Comparison of ENCODE assay signal across 13 cellular contexts in genomic region chr3:33360136-33360825, GRCh38.
DNase-seq lines count a peak whose midpoint lies in the region; ATAC-seq, FAIRE-seq and TF ChIP-seq lines count a peak whose summit lies in the region.
"Had no signal": no experiment of that assay in that cellular context is flagged by ENCODE, and none has a peak within 500 bp of the region (broad histone marks: within the 10 kb centered on the region; RNA-seq: fewer than 3 reads in every experiment).

No MANE protein-coding gene starts in this region.

- TF ChIP-seq CTCF in MCF 10A (IDR thresholded peaks at IDR 0.05; ENCODE audit: unreplicated experiment) (no peak), breast epithelium (IDR thresholded peaks at IDR 0.05) (no peak), WERI-Rb-1 (IDR thresholded peaks at IDR 0.05; ENCODE audit: low read depth, low read length) (no peak), GM23338 (conservative IDR thresholded peaks at IDR 0.05; ENCODE audit: low read depth in 2 of 2) (no peak)

- BruUV-seq in MCF 10A (replicated peaks; lab: Mats Ljungman, UMichigan) = no TSS peak

- TF ChIP-seq POLR2A in breast epithelium (IDR thresholded peaks at IDR 0.05) = no peak

- DNase-seq in MCF 10A (ENCODE audit: unreplicated experiment) (peak; percentile 54), breast epithelium (ENCODE audit: low spot score in 2 of 2) (no peak), amniotic epithelial cell (ENCODE audit: low read depth) (peak; percentile 56), glomerular endothelial cell (ENCODE audit: extremely low read depth, low read depth, low spot score) (peak; percentile 54), urothelium cell line (ENCODE audit: low spot score) (peak; percentile 55), WERI-Rb-1 (no peak), posterior cingulate gyrus (no peak), GM23338 (ENCODE audit: low spot score) (no peak)
- DNase-seq: ACHN; activated CD4-positive, alpha-beta T cell treated with anti-CD3 and anti-CD28 coated beads, Interleukin-2, amount 10 ng/mL, durations not matched to agents 7 days and 5 days; activated effector memory CD4-positive, alpha-beta T cell treated with Interleukin-2 at 50 U/mL for 16 hours; naive B cell; NCI-H524 treated with DMSO at 0.1 percent for 48 hours had no signal

- intact Hi-C loops in MCF 10A (cut with micrococcal nuclease) (no loop called here), breast epithelium (cut with DNase I; ENCODE audit: low total_unique reads) (no loop called here), posterior cingulate gyrus (cut with DNase I) (no loop called here)

- H3K9me2 ChIP-seq in GM23338 (ENCODE audit: insufficient read depth) = no peaks in the 10 kb centered on the region

- H3K27ac Mint-ChIP-seq in MCF 10A (ENCODE audit: low read depth, unreplicated experiment) = peak overlapping the region; percentile 70
- no peak overlapping the region for H3K27ac Mint-ChIP-seq in GM23338
- H3K27ac Mint-ChIP-seq: activated CD4-positive, alpha-beta T cell treated with anti-CD3 and anti-CD28 coated beads, Interleukin-2, amount 10 ng/mL, durations not matched to agents 7 days and 5 days; naive B cell had no signal

- H3K9me3 Mint-ChIP-seq in MCF 10A (ENCODE audit: unreplicated experiment) (no peaks in the 10 kb centered on the region), GM23338 (no peaks in the 10 kb centered on the region)
- H3K9me3 Mint-ChIP-seq: activated CD4-positive, alpha-beta T cell treated with anti-CD3 and anti-CD28 coated beads, Interleukin-2, amount 10 ng/mL, durations not matched to agents 7 days and 5 days; naive B cell had no signal

- no peak overlapping the region for H3K4me3 ChIP-seq in breast epithelium
- H3K4me3 ChIP-seq in WERI-Rb-1 (ENCODE audit: low read depth, low read length) = no peak overlapping the region
- no peak overlapping the region for H3K4me3 ChIP-seq in GM23338

- H3K27ac ChIP-seq in breast epithelium (no peak overlapping the region), WERI-Rb-1 (no peak overlapping the region), GM23338 (ENCODE audit: low read depth) (no peak overlapping the region)

- H3K36me3 ChIP-seq in breast epithelium (no peaks in the 10 kb centered on the region), WERI-Rb-1 (no peaks in the 10 kb centered on the region), GM23338 (ENCODE audit: insufficient read depth) (no peaks in the 10 kb centered on the region)

- no peak overlapping the region for H2AFZ ChIP-seq in GM23338

- H3K27me3 Mint-ChIP-seq in MCF 10A (ENCODE audit: insufficient read depth, unreplicated experiment) = no peaks in the 10 kb centered on the region
- H3K27me3 Mint-ChIP-seq in GM23338 (ENCODE audit: insufficient read depth, low read depth, poor library complexity) = no peaks in the 10 kb centered on the region

- H3K9me3 ChIP-seq in breast epithelium (no peaks in the 10 kb centered on the region), WERI-Rb-1 (ENCODE audit: severe bottlenecking) (no peaks in the 10 kb centered on the region)

- no peaks in the 10 kb centered on the region for H3K4me1 ChIP-seq in breast epithelium
- no peaks in the 10 kb centered on the region for H3K4me1 ChIP-seq in GM23338 (ENCODE audit: insufficient read depth)

- H3K79me2 ChIP-seq in GM23338 (replicated peaks; ENCODE audit: insufficient read depth) = no peaks in the 10 kb centered on the region

- H3F3A ChIP-seq in GM23338 (replicated peaks; ENCODE audit: low read depth) = no peaks in the 10 kb centered on the region

- no peaks in the 10 kb centered on the region for H4K20me1 ChIP-seq in GM23338 (replicated peaks; ENCODE audit: insufficient read depth)

- POLR2A ChIA-PET in MCF 10A (lab: Yijun Ruan, JAX) = interaction anchor here (0.6 to 1.2 kb wide), 4 partner anchors 13 to 408 kb away, joined by 3 to 5 read pairs (median 4); no protein-coding TSS in a partner anchor

- peak overlapping the region; percentile 14 for H3K4me3 Mint-ChIP-seq in MCF 10A (ENCODE audit: unreplicated experiment)
- H3K4me3 Mint-ChIP-seq in GM23338 = no peak overlapping the region
- H3K4me3 Mint-ChIP-seq: activated CD4-positive, alpha-beta T cell treated with anti-CD3 and anti-CD28 coated beads, Interleukin-2, amount 10 ng/mL, durations not matched to agents 7 days and 5 days; naive B cell had no signal

- FAIRE-seq in urothelium cell line (lab: Jason Lieb, UNC) = no peak

- H3K36me3 Mint-ChIP-seq in MCF 10A (ENCODE audit: insufficient read depth, unreplicated experiment) = peaks cover 5% of the 10 kb centered on the region
- no peaks in the 10 kb centered on the region for H3K36me3 Mint-ChIP-seq in GM23338 (ENCODE audit: low read depth)

- no peak for ATAC-seq in GM23338

- H3K4me1 Mint-ChIP-seq in MCF 10A (ENCODE audit: insufficient read depth, unreplicated experiment) = peaks cover 12% of the 10 kb centered on the region
- H3K4me1 Mint-ChIP-seq in GM23338 = no peaks in the 10 kb centered on the region
- H3K4me1 Mint-ChIP-seq: activated CD4-positive, alpha-beta T cell treated with anti-CD3 and anti-CD28 coated beads, Interleukin-2, amount 10 ng/mL, durations not matched to agents 7 days and 5 days; naive B cell had no signal

- no peaks in the 10 kb centered on the region for H3K27me3 ChIP-seq in breast epithelium
- no peaks in the 10 kb centered on the region for H3K27me3 ChIP-seq in WERI-Rb-1 (ENCODE audit: insufficient read depth, low read depth, severe bottlenecking)
- no peaks in the 10 kb centered on the region for H3K27me3 ChIP-seq in GM23338 (ENCODE audit: insufficient read depth)

- CTCF ChIA-PET in MCF 10A (lab: Yijun Ruan, JAX) = interaction anchor here (0.6 to 7.2 kb wide), 3 partner anchors 12 to 224 kb away, joined by 3 to 63 read pairs (median 4); no protein-coding TSS in a partner anchor

- no peak overlapping the region for H3K4me2 ChIP-seq in GM23338

TF ChIP-seq in GM23338, 12 proteins besides CTCF, POLR2A, EP300 and RAD21:
- TF ChIP-seq EZH2phosphoT487 (IDR thresholded peaks at IDR 0.05; ENCODE audit: unreplicated experiment) = no peak
- TF ChIP-seq ZNF331 (CRISPR knock-in tag; IDR thresholded peaks at IDR 0.05; ENCODE audit: low read depth) = no peak
- no peak for TF ChIP-seq ZNF114 (CRISPR knock-in tag; IDR thresholded peaks at IDR 0.05)
- no peak for TF ChIP-seq ETS1 (IDR thresholded peaks at IDR 0.05)
- no peak for TF ChIP-seq JUNB (IDR thresholded peaks at IDR 0.05; ENCODE audit: unreplicated experiment)
- no peak for TF ChIP-seq REST (IDR thresholded peaks at IDR 0.05; ENCODE audit: unreplicated experiment)
- no peak for TF ChIP-seq NANOG (IDR thresholded peaks at IDR 0.05; ENCODE audit: borderline replicate concordance)

Comparison
In these comparisons a context has a peak if more than half of its experiments do, and no peak if none do; other contexts are left out.
1. DNase-seq: peak in MCF 10A (single experiment), amniotic epithelial cell (single experiment), glomerular endothelial cell (single experiment) and urothelium cell line (single experiment); none in breast epithelium (0 of 2), WERI-Rb-1 (single experiment), posterior cingulate gyrus (0 of 10) and GM23338 (single experiment).